Comparison of ENCODE assay signal across 20 cellular contexts in the genomic region with DNA sequence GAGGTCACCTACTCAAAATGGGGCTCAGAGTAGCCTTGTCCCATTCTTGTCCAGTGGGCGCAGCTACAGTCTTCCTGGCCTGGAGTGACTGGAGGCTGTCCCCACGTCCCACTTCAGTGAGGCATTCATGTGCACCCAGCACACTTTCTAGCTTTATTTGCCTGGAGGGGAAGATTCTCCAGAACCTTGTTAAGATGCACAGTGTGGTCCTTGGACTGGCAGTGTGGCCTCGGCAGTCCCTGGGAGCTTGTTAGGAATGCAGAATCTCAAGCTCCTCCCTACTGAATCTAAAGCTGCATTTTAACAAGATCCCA.
DNase-seq lines count a peak whose midpoint lies in the region; ATAC-seq and TF ChIP-seq lines count a peak whose summit lies in the region.
"Had no signal": no experiment of that assay in that cellular context is flagged by ENCODE, and none has a peak within 500 bp of the region (broad histone marks: within the 10 kb centered on the region; RNA-seq: fewer than 3 reads in every experiment).

No MANE protein-coding gene starts in this region.

- H3K4me3 ChIP-seq in A673 (ENCODE audit: low read depth, low read length, poor library complexity, severe bottlenecking) (no peak overlapping the region), H7 (ENCODE audit: insufficient read depth, low read depth, low read length) (no peak overlapping the region), endodermal cell (ENCODE audit: low read length) (no peak overlapping the region), neural progenitor cell (no peak overlapping the region)
- H3K4me3 ChIP-seq: GM23248 had no signal

- H3K36me3 ChIP-seq in A673 (ENCODE audit: insufficient read depth, low read length, poor library complexity, severe bottlenecking) (peaks cover 45% of the 10 kb centered on the region), H7 (replicated peaks; ENCODE audit: control insufficient read depth, insufficient read depth, low read length) (no peaks in the 10 kb centered on the region), endodermal cell (ENCODE audit: control insufficient read depth, insufficient read depth, low read length) (no peaks in the 10 kb centered on the region), neural progenitor cell (no peaks in the 10 kb centered on the region)

- DNase-seq in A673 (ENCODE audit: low spot score) (no peak), H7 (peak; percentile 3), endodermal cell (peak; percentile 51), neural progenitor cell (ENCODE audit: low spot score) (no peak), amniotic stem cell (lab: John Stamatoyannopoulos, UW) (no peak), DMS53 treated with DMSO at 0.1 percent for 48 hours (lab: John Stamatoyannopoulos, UW; ENCODE audit: unreplicated experiment) (no peak), left lobe of liver (ENCODE audit: low spot score) (no peak)
- DNase-seq: DMS53, GM23248, Karpas-422, MV-4-11, NCI-H1694, NCI-H2081, NCI-H2171, NCI-H345, NCI-H524, NCI-H774 had no signal

- no peak for ATAC-seq in HG03342 (IDR thresholded peaks at IDR 0.05; ENCODE audit: unreplicated experiment)
- no peak for ATAC-seq in left lobe of liver
- ATAC-seq: HCT116 had no signal

- H3K36me3 Mint-ChIP-seq in endodermal cell (ENCODE audit: low read depth): no peaks in the 10 kb centered on the region
- peaks cover 13% of the 10 kb centered on the region for H3K36me3 Mint-ChIP-seq in neural progenitor cell

- H3K9ac ChIP-seq in endodermal cell (ENCODE audit: extremely low read depth, low read length, poor library complexity, severe bottlenecking): no peak overlapping the region
- H3K9ac ChIP-seq in neural progenitor cell: no peak overlapping the region
- H3K9ac ChIP-seq: GM23248 had no signal

- H3K27me3 Mint-ChIP-seq in endodermal cell (ENCODE audit: insufficient read depth) (peaks cover 42% of the 10 kb centered on the region), neural progenitor cell (ENCODE audit: insufficient read depth, low read depth) (peaks cover 4% of the 10 kb centered on the region)

- H3K4me3 Mint-ChIP-seq in endodermal cell: no peak overlapping the region
- no peak overlapping the region for H3K4me3 Mint-ChIP-seq in neural progenitor cell
- H3K4me3 Mint-ChIP-seq: B cell had no signal

- peaks cover 19% of the 10 kb centered on the region for H3F3A ChIP-seq in neural progenitor cell (ENCODE audit: low read depth)

- intact Hi-C loops in A673 (cut with micrococcal nuclease; ENCODE audit: unreplicated experiment): no loop called here

- H3K27ac Mint-ChIP-seq in endodermal cell (no peak overlapping the region), neural progenitor cell (peak overlapping the region; percentile 28)
- H3K27ac Mint-ChIP-seq: B cell had no signal

- POLR2A ChIA-PET in A673 (lab: Charles Lee; ENCODE audit: low non-redundant PET): interaction anchor here (0.5 kb wide), 1 partner anchor 1336 kb away, joined by 4 read pairs; no protein-coding TSS in a partner anchor

- H3K4me1 ChIP-seq in A673 (ENCODE audit: insufficient read depth, low read length, poor library complexity, severe bottlenecking): peaks cover 54% of the 10 kb centered on the region
- H3K4me1 ChIP-seq in endodermal cell (ENCODE audit: control insufficient read depth, insufficient read depth, low read length): peaks cover 5% of the 10 kb centered on the region
- peaks cover 35% of the 10 kb centered on the region for H3K4me1 ChIP-seq in neural progenitor cell

- TF ChIP-seq CTCF in A673 (conservative IDR thresholded peaks at IDR 0.05; ENCODE audit: low read depth, low read length): no peak
- no peak for TF ChIP-seq CTCF in endodermal cell (conservative IDR thresholded peaks at IDR 0.05)
- no peak for TF ChIP-seq CTCF in neural progenitor cell (IDR thresholded peaks at IDR 0.05)

- no peak overlapping the region for H2AFZ ChIP-seq in neural progenitor cell (replicated peaks)
- H2AFZ ChIP-seq: GM23248 had no signal

- BruUV-seq in A673 (replicated peaks; lab: Mats Ljungman, UMichigan): no TSS peak

- H3K4me2 ChIP-seq in neural progenitor cell: peak overlapping the region; percentile 30

- CTCF ChIA-PET in A673 (lab: Charles Lee): no interaction called here

- H3K9me3 ChIP-seq in A673 (ENCODE audit: low read depth, low read length, poor library complexity, severe bottlenecking) (no peaks in the 10 kb centered on the region), endodermal cell (ENCODE audit: control insufficient read depth, low read length) (no peaks in the 10 kb centered on the region), neural progenitor cell (ENCODE audit: low read depth) (no peaks in the 10 kb centered on the region)

- H3K27me3 ChIP-seq in A673 (replicated peaks; ENCODE audit: insufficient read depth, low read depth, low read length, poor library complexity): no peaks in the 10 kb centered on the region
- no peaks in the 10 kb centered on the region for H3K27me3 ChIP-seq in H7 (ENCODE audit: control insufficient read depth, insufficient read depth, low read length)
- H3K27me3 ChIP-seq in endodermal cell (ENCODE audit: control insufficient read depth, insufficient read depth, low read length, poor library complexity, severe bottlenecking): peaks cover 14% of the 10 kb centered on the region
- H3K27me3 ChIP-seq in neural progenitor cell: no peaks in the 10 kb centered on the region

- H3K27ac ChIP-seq in A673 (ENCODE audit: low read depth, low read length, poor library complexity, severe bottlenecking) (peak overlapping the region; percentile 2), endodermal cell (ENCODE audit: low read depth, low read length) (no peak overlapping the region), neural progenitor cell (no peak overlapping the region)
- H3K27ac ChIP-seq: GM23248 had no signal

- H4K20me1 ChIP-seq in neural progenitor cell (ENCODE audit: low read depth): no peaks in the 10 kb centered on the region

- H3K4me1 Mint-ChIP-seq in endodermal cell: peaks cover 28% of the 10 kb centered on the region
- peaks cover 53% of the 10 kb centered on the region for H3K4me1 Mint-ChIP-seq in neural progenitor cell
- H3K4me1 Mint-ChIP-seq: B cell had no signal

- no peaks in the 10 kb centered on the region for H3K9me3 Mint-ChIP-seq in endodermal cell
- H3K9me3 Mint-ChIP-seq in neural progenitor cell: no peaks in the 10 kb centered on the region

- no peaks in the 10 kb centered on the region for H3K79me2 ChIP-seq in neural progenitor cell (ENCODE audit: low read depth)

- 79 to 82% methylated on average over 3 of the region's 3 CpGs for WGBS in endodermal cell (ENCODE audit: insufficient coverage in 1 of 2, insufficient read length in 1 of 2), 2 experiments

Comparison
In these comparisons a context has a peak if more than half of its experiments do, and no peak if none do; other contexts are left out.
1. DNase-seq: peak in H7 (single experiment) and endodermal cell (single experiment); none in A673 (single experiment), neural progenitor cell (single experiment), amniotic stem cell (single experiment), DMS53 treated with DMSO at 0.1 percent for 48 hours (single experiment) and left lobe of liver (single experiment).